Comparison of ENCODE assay signal across 39 cellular contexts in the genomic region with DNA sequence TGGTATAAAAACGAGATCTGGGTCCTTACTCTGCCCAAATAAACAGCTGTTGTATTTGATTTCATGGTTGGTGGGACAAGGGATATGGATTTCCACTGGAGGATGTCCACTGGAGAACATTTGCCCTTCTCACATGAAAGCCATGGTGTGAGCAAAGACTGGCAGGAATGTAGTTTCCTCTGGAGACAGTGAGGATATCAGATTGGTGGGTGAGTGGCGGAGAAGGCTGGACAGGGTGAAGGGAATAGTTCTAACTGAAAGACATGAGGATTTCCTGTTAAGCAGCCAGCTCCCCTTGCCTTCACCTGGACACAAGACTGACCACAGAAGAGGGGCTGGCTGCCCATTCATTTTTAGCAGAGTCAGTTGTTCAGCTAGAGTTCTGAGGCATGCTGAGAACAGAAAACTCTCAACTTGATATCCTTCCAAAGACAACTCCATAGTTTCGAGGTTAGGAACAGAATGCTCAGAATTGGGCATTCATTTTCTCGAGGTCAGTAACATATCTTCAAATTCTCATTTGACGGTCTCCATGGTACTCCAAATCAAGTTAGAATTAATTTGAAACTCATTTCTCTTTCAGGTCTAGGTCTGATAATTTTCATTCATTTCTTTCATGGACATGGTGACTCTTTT.
"Had no signal": no experiment of that assay in that cellular context is flagged by ENCODE, and none has a peak within 500 bp of the region (broad histone marks: within the 10 kb centered on the region; RNA-seq: fewer than 3 reads in every experiment).

No MANE protein-coding gene starts in this region.

- H3K27me3 ChIP-seq: body of pancreas, breast epithelium, Peyer's patch had no signal

- H3K27me3 Mint-ChIP-seq: activated B cell treated with CpG ODN at 0.5 μM for 24 hours; activated CD4-positive, alpha-beta memory T cell treated with anti-CD3 and anti-CD28 coated beads, Interleukin-2, amount 10 ng/mL, durations not matched to agents 7 days and 5 days; activated CD8-positive, alpha-beta memory T cell treated with anti-CD3 and anti-CD28 coated beads, Interleukin-2, amount 10 ng/mL, durations not matched to agents 7 days and 5 days; activated naive CD8-positive, alpha-beta T cell treated with anti-CD3 and anti-CD28 coated beads for 36 hours; IgD-negative memory B cell had no signal

- H3K4me3 Mint-ChIP-seq: activated B cell treated with CpG ODN at 0.5 μM for 24 hours; activated CD4-positive, alpha-beta memory T cell treated with anti-CD3 and anti-CD28 coated beads, Interleukin-2, amount 10 ng/mL, durations not matched to agents 7 days and 5 days; activated CD8-positive, alpha-beta memory T cell treated with anti-CD3 and anti-CD28 coated beads, Interleukin-2, amount 10 ng/mL, durations not matched to agents 7 days and 5 days; activated naive CD8-positive, alpha-beta T cell treated with anti-CD3 and anti-CD28 coated beads for 36 hours; activated T-cell treated with anti-CD3 and anti-CD28 coated beads, Interleukin-2, amount 50 U/mL, for 72 hours; activated T-helper 17 cell treated with anti-CD3 and anti-CD28 coated beads, Interleukin-2, amount 50 U/mL, for 72 hours; IgD-negative memory B cell; T-cell had no signal

- H3K27ac ChIP-seq: body of pancreas, breast epithelium, Peyer's patch, VCaP had no signal

- H3K9me3 ChIP-seq: body of pancreas, breast epithelium, Peyer's patch had no signal

- H3K27ac Mint-ChIP-seq: activated B cell treated with CpG ODN at 0.5 μM for 24 hours; activated CD4-positive, alpha-beta memory T cell treated with anti-CD3 and anti-CD28 coated beads, Interleukin-2, amount 10 ng/mL, durations not matched to agents 7 days and 5 days; activated CD8-positive, alpha-beta memory T cell treated with anti-CD3 and anti-CD28 coated beads, Interleukin-2, amount 10 ng/mL, durations not matched to agents 7 days and 5 days; activated naive CD8-positive, alpha-beta T cell treated with anti-CD3 and anti-CD28 coated beads for 36 hours; activated T-cell treated with anti-CD3 and anti-CD28 coated beads, Interleukin-2, amount 50 U/mL, for 72 hours; activated T-helper 17 cell treated with anti-CD3 and anti-CD28 coated beads, Interleukin-2, amount 50 U/mL, for 72 hours; T-cell had no signal

- H3K36me3 ChIP-seq: breast epithelium, Peyer's patch had no signal

- ATAC-seq: activated CD8-positive, alpha-beta memory T cell treated with anti-CD3 and anti-CD28 coated beads, Interleukin-2, amount 10 ng/mL, durations not matched to agents 7 days and 5 days; activated T-cell treated with anti-CD3 and anti-CD28 coated beads, Interleukin-2, amount 50 U/mL, for 72 hours; activated T-helper 17 cell treated with anti-CD3 and anti-CD28 coated beads, Interleukin-2, amount 50 U/mL, for 72 hours; body of pancreas; PC-3; SK-N-SH treated with all-trans-retinoic acid at 6 μM for 48 hours; T-cell had no signal

- H3K36me3 Mint-ChIP-seq: activated CD8-positive, alpha-beta memory T cell treated with anti-CD3 and anti-CD28 coated beads, Interleukin-2, amount 10 ng/mL, durations not matched to agents 7 days and 5 days; activated naive CD8-positive, alpha-beta T cell treated with anti-CD3 and anti-CD28 coated beads for 36 hours; IgD-negative memory B cell; T-cell had no signal

- H3K4me1 Mint-ChIP-seq: activated B cell treated with CpG ODN at 0.5 μM for 24 hours; activated CD4-positive, alpha-beta memory T cell treated with anti-CD3 and anti-CD28 coated beads, Interleukin-2, amount 10 ng/mL, durations not matched to agents 7 days and 5 days; activated CD8-positive, alpha-beta memory T cell treated with anti-CD3 and anti-CD28 coated beads, Interleukin-2, amount 10 ng/mL, durations not matched to agents 7 days and 5 days; activated naive CD8-positive, alpha-beta T cell treated with anti-CD3 and anti-CD28 coated beads for 36 hours; activated T-helper 17 cell treated with anti-CD3 and anti-CD28 coated beads, Interleukin-2, amount 50 U/mL, for 72 hours; IgD-negative memory B cell; T-cell had no signal

- DNase-seq: activated B cell treated with CpG ODN at 0.5 μM for 24 hours; activated CD4-positive, alpha-beta memory T cell treated with anti-CD3 and anti-CD28 coated beads, Interleukin-2, amount 10 ng/mL, durations not matched to agents 7 days and 5 days; activated CD4-positive, alpha-beta T cell treated with anti-CD3 and anti-CD28 coated beads for 4 hours; activated CD4-positive, CD25-positive, alpha-beta regulatory T cell treated with anti-CD3 and anti-CD28 coated beads, Interleukin-2, amount 50 U/mL, for 72 hours; activated CD8-positive, alpha-beta memory T cell treated with anti-CD3 and anti-CD28 coated beads for 24 hours; activated CD8-positive, alpha-beta memory T cell treated with anti-CD3 and anti-CD28 coated beads, Interleukin-2, amount 10 ng/mL, durations not matched to agents 7 days and 5 days; activated CD8-positive, alpha-beta memory T cell treated with anti-CD3 and anti-CD28 coated beads, Interleukin-2, amount 50 U/mL, for 48 hours; activated effector memory CD4-positive, alpha-beta T cell treated with anti-CD3 and anti-CD28 coated beads, Interleukin-2, amount 50 U/mL, for 16 hours; activated naive CD4-positive, alpha-beta T cell; activated naive CD4-positive, alpha-beta T cell treated with anti-CD3 and anti-CD28 coated beads, Interleukin-2, amount 50 U/mL, for 16 hours; activated naive CD8-positive, alpha-beta T cell treated with anti-CD3 and anti-CD28 coated beads for 36 hours; activated T-cell treated with anti-CD3 and anti-CD28 coated beads, Interleukin-2, amount 50 U/mL, for 72 hours; amniotic stem cell; aorta; body of pancreas; Karpas-422; KBM-7; MM.1S; MV-4-11; NCI-H1092; NCI-H1436 treated with DMSO at 0.1 percent for 48 hours; NCI-H1694 treated with DMSO at 0.1 percent for 48 hours; NCI-H2029; NCI-H345; NCI-H524 treated with DMSO at 0.1 percent for 48 hours; NCI-H748 treated with DMSO at 0.1 percent for 48 hours; NK-92 treated with Interleukin-12 subunit alpha and Interleukin-12 subunit beta, amount 100 ng/mL, for 24 hours; PC-3; Peyer's patch; RPMI8226; SHP77 treated with DMSO at 0.1 percent for 48 hours; T-cell; T-helper 2 cell; T-helper 9 cell had no signal

- H3K4me1 ChIP-seq: body of pancreas, breast epithelium, Peyer's patch had no signal

- H3K4me3 ChIP-seq: body of pancreas, breast epithelium, Peyer's patch had no signal

- H3K9me3 Mint-ChIP-seq: activated CD4-positive, alpha-beta memory T cell treated with anti-CD3 and anti-CD28 coated beads, Interleukin-2, amount 10 ng/mL, durations not matched to agents 7 days and 5 days; activated naive CD8-positive, alpha-beta T cell treated with anti-CD3 and anti-CD28 coated beads for 36 hours had no signal
